Comparison of ENCODE assay signal across 34 cellular contexts in genomic region chr4:188818300-188818699, GRCh38.
"Had no signal": no experiment of that assay in that cellular context is flagged by ENCODE, and none has a peak within 500 bp of the region (broad histone marks: within the 10 kb centered on the region; RNA-seq: fewer than 3 reads in every experiment).

No MANE protein-coding gene starts in this region.

- H3K36me3 ChIP-seq: adrenal gland, brain microvascular endothelial cell, breast epithelium had no signal

- FAIRE-seq: astrocyte, TTC549 had no signal

- ATAC-seq: activated CD8-positive, alpha-beta T cell treated with anti-CD3 and anti-CD28 coated beads for 36 hours; activated naive CD4-positive, alpha-beta T cell treated with anti-CD3 and anti-CD28 coated beads, Interleukin-2, amount 50 U/mL, for 72 hours; activated T-cell treated with anti-CD3 and anti-CD28 coated beads, Interleukin-2, amount 50 U/mL, for 4 hours; activated T-cell treated with anti-CD3 and anti-CD28 coated beads, Interleukin-2, amount 50 U/mL, for 72 hours; activated T-helper 17 cell treated with anti-CD3 and anti-CD28 coated beads, Interleukin-2, amount 50 U/mL, for 72 hours; body of pancreas had no signal

- H3K27me3 ChIP-seq: adrenal gland, body of pancreas, brain microvascular endothelial cell, breast epithelium had no signal

- H3K4me1 ChIP-seq: adrenal gland, body of pancreas, breast epithelium had no signal

- DNase-seq: activated B cell treated with CpG ODN at 0.5 μM for 24 hours; activated CD4-positive, alpha-beta memory T cell treated with anti-CD3 and anti-CD28 coated beads for 36 hours; activated CD4-positive, alpha-beta T cell treated with anti-CD3 and anti-CD28 coated beads for 4 hours; activated CD4-positive, alpha-beta T cell treated with anti-CD3 and anti-CD28 coated beads, Interleukin-2, amount 10 ng/mL, durations not matched to agents 24 days and 14 days; activated CD4-positive, alpha-beta T cell treated with anti-CD3 and anti-CD28 coated beads, Interleukin-2, amount 50 U/mL, for 1 hour; activated CD4-positive, alpha-beta T cell treated with anti-CD3 and anti-CD28 coated beads, Interleukin-2, amount 50 U/mL, for 4 hours; activated CD4-positive, CD25-positive, alpha-beta regulatory T cell treated with anti-CD3 and anti-CD28 coated beads, Interleukin-2, amount 50 U/mL, for 72 hours; activated CD8-positive, alpha-beta memory T cell treated with anti-CD3 and anti-CD28 coated beads, Interleukin-2, amount 50 U/mL, for 4 hours; activated CD8-positive, alpha-beta T cell treated with anti-CD3 and anti-CD28 coated beads for 36 hours; activated effector memory CD4-positive, alpha-beta T cell treated with anti-CD3 and anti-CD28 coated beads, Interleukin-2, amount 50 U/mL, for 16 hours; activated gamma-delta T cell treated with Interleukin-2 at 50 U/mL for 16 hours; activated naive CD4-positive, alpha-beta T cell; activated naive CD4-positive, alpha-beta T cell treated with anti-CD3 and anti-CD28 coated beads for 36 hours; activated naive CD4-positive, alpha-beta T cell treated with anti-CD3 and anti-CD28 coated beads, Interleukin-2, amount 50 U/mL, for 16 hours; activated naive CD8-positive, alpha-beta T cell treated with anti-CD3 and anti-CD28 coated beads for 36 hours; activated T-cell treated with anti-CD3 and anti-CD28 coated beads for 4 hours; activated T-cell treated with anti-CD3 and anti-CD28 coated beads, Interleukin-2, amount 50 U/mL, for 1 hour; activated T-cell treated with anti-CD3 and anti-CD28 coated beads, Interleukin-2, amount 50 U/mL, for 4 hours; activated T-cell treated with anti-CD3 and anti-CD28 coated beads, Interleukin-2, amount 50 U/mL, for 72 hours; adrenal gland; amniotic stem cell; aorta; body of pancreas; brain microvascular endothelial cell; central memory CD4-positive, alpha-beta T cell; T-helper 1 cell; T-helper 2 cell; T-helper 9 cell had no signal

- H3K27ac ChIP-seq: adrenal gland, body of pancreas, brain microvascular endothelial cell, breast epithelium, VCaP had no signal

- H3K4me3 ChIP-seq: adrenal gland, body of pancreas, breast epithelium had no signal

- H3K9me3 ChIP-seq: adrenal gland, body of pancreas had no signal
